ENCODE assay signal across 26 cellular contexts in genomic region chr9:78856781-78857180, GRCh38.
DNase-seq lines count a peak whose midpoint lies in the region; ATAC-seq, FAIRE-seq and TF ChIP-seq lines count a peak whose summit lies in the region.
"Had no signal": no experiment of that assay in that cellular context is flagged by ENCODE, and none has a peak within 500 bp of the region (broad histone marks: within the 10 kb centered on the region; RNA-seq: fewer than 3 reads in every experiment).

No MANE protein-coding gene starts in this region.

- H2AK9ac ChIP-seq in IMR-90 (replicated peaks; ENCODE audit: low read depth, low read length, poor library complexity) = no peak overlapping the region

- TF ChIP-seq CTCF in IMR-90 (conservative IDR thresholded peaks at IDR 0.05; ENCODE audit: low read depth, low read length) (no peak), keratinocyte (optimal IDR thresholded peaks at IDR 0.05 in 1 of 3, IDR thresholded peaks at IDR 0.05 in 1 of 3, conservative IDR thresholded peaks at IDR 0.05 in 1 of 3; ENCODE audit: extremely low read depth in 1 of 3, insufficient read depth in 2 of 3, low read length in 3 of 3) (no peak), type B pancreatic cell (conservative IDR thresholded peaks at IDR 0.05) (no peak), coronary artery (IDR thresholded peaks at IDR 0.05) (no peak), suprapubic skin (IDR thresholded peaks at IDR 0.05) (no peak)

- 100% methylated on average over 1 of the region's 8 CpGs; no CpG with 5 or more reads in 1 of the 2 experiments for WGBS in IMR-90 (ENCODE audit: extremely low coverage in 2 of 2, insufficient read length in 1 of 2), 2 experiments
- 66% methylated on average over 8 of the region's 8 CpGs for WGBS in suprapubic skin

- H2BK120ac ChIP-seq in IMR-90 (ENCODE audit: low read depth, low read length) = peak overlapping the region; percentile 32; the same call in 1 of the 2 replicates

- no peak overlapping the region for H3K56ac ChIP-seq in IMR-90 (ENCODE audit: extremely low read depth, insufficient read depth, low read length)

- H3K36me3 Mint-ChIP-seq in type B pancreatic cell = no peaks in the 10 kb centered on the region
- H3K36me3 Mint-ChIP-seq: CD4-positive, alpha-beta memory T cell had no signal

- peak overlapping the region; percentile 33; the same call in 1 of the 3 replicates for H2BK15ac ChIP-seq in IMR-90 (ENCODE audit: low read depth, low read length)

- POLR2A ChIA-PET in IMR-90 (lab: Charles Lee; ENCODE audit: unreplicated experiment) = no interaction called here

- no peak for TF ChIP-seq EP300 in suprapubic skin (IDR thresholded peaks at IDR 0.05)

- H4K91ac ChIP-seq in IMR-90 (ENCODE audit: insufficient read depth, low read depth, low read length) = no peak overlapping the region

- peak overlapping the region; percentile 45; the same call in 1 of the 2 replicates for H2AK5ac ChIP-seq in IMR-90 (ENCODE audit: low read depth, low read length)

- H4K8ac ChIP-seq in IMR-90 (ENCODE audit: low read depth in 2 of 2, low read length in 2 of 2) = peak overlapping the region in 1 of 2 experiments; percentile 51; a peak in 1 of 4 replicates

- H3K4me3 Mint-ChIP-seq in type B pancreatic cell = peak overlapping the region; percentile 6
- H3K4me3 Mint-ChIP-seq: CD4-positive, alpha-beta memory T cell had no signal

- no peaks in the 10 kb centered on the region for H3K9me3 Mint-ChIP-seq in type B pancreatic cell

- H3K79me1 ChIP-seq in IMR-90 (ENCODE audit: low read depth in 1 of 2, low read length in 2 of 2) = no peaks in the 10 kb centered on the region

- in situ Hi-C loops in IMR-90 (cut with MboI; ENCODE audit: low sequenced_read_pairs) = no loop called here

- no peaks in the 10 kb centered on the region for H3K9me3 ChIP-seq in IMR-90 (ENCODE audit: control insufficient read depth, insufficient read depth, low read length)
- no peaks in the 10 kb centered on the region for H3K9me3 ChIP-seq in keratinocyte (ENCODE audit: control insufficient read depth, low read depth, low read length)
- no peaks in the 10 kb centered on the region for H3K9me3 ChIP-seq in suprapubic skin
- H3K9me3 ChIP-seq: Caco-2 had no signal

- peak overlapping the region; percentile 21 for H2AFZ ChIP-seq in IMR-90 (replicated peaks; ENCODE audit: low read length, poor library complexity)
- H2AFZ ChIP-seq in keratinocyte (ENCODE audit: control insufficient read depth, low read length) = peak overlapping the region; percentile 71

- intact Hi-C loops in IMR-90 (cut with micrococcal nuclease) = no loop called here

- peaks cover 71% of the 10 kb centered on the region for H3K27me3 Mint-ChIP-seq in type B pancreatic cell
- H3K27me3 Mint-ChIP-seq: CD4-positive, alpha-beta memory T cell had no signal

- no peak overlapping the region for H2BK5ac ChIP-seq in IMR-90 (ENCODE audit: low read depth, low read length, poor library complexity, severe bottlenecking)

- BruUV-seq in IMR-90 (replicated peaks; lab: Mats Ljungman, UMichigan) = no TSS peak

- H3K9me1 ChIP-seq in IMR-90 (ENCODE audit: insufficient read depth, low read length) (0 out of 2 replicates have a peak, but pooled peaks cover 3% of the 10 kb centered on the region), keratinocyte (ENCODE audit: control insufficient read depth, extremely low read depth, insufficient read depth, low read length) (no peaks in the 10 kb centered on the region)

- CTCF ChIA-PET in IMR-90 (lab: Yijun Ruan, JAX) = no interaction called here

- H3K79me2 ChIP-seq in keratinocyte (ENCODE audit: control insufficient read depth, insufficient read depth, low read length) = no peaks in the 10 kb centered on the region

- FAIRE-seq in keratinocyte (lab: Jason Lieb, UNC) = no peak
- FAIRE-seq: GM12891, HTR-8/SVneo had no signal

- H3K4me3 ChIP-seq in IMR-90 (ENCODE audit: insufficient read depth, low read depth, low read length) (no peak overlapping the region), keratinocyte (ENCODE audit: control insufficient read depth in 2 of 3, extremely low read depth in 1 of 3, insufficient read depth in 2 of 3, low read depth in 1 of 3, low read length in 3 of 3) (no peak overlapping the region), coronary artery (no peak overlapping the region), suprapubic skin (no peak overlapping the region)
- H3K4me3 ChIP-seq: SK-N-MC had no signal

- peak overlapping the region; percentile 13; the same call in 1 of the 2 replicates for H2BK20ac ChIP-seq in IMR-90 (ENCODE audit: low read depth, low read length)

- no peak overlapping the region for H3K23ac ChIP-seq in IMR-90 (ENCODE audit: low read depth, low read length)

- ATAC-seq in IMR-90 (ENCODE audit: low read depth) (no peak), GM21447 (IDR thresholded peaks at IDR 0.05; ENCODE audit: unreplicated experiment) (no peak)
- ATAC-seq: HCT116, Panc1 had no signal

- H3K27ac Mint-ChIP-seq in type B pancreatic cell = no peak overlapping the region

- TF ChIP-seq POLR2A in IMR-90 (IDR thresholded peaks at IDR 0.05; ENCODE audit: low read depth, low read length) (no peak), suprapubic skin (IDR thresholded peaks at IDR 0.05) (no peak)

- H3K4me1 ChIP-seq in IMR-90 (ENCODE audit: control insufficient read depth, insufficient read depth, low read length) (peaks cover 5% of the 10 kb centered on the region; the same call in 1 of the 2 replicates), keratinocyte (ENCODE audit: control insufficient read depth, extremely low read depth, insufficient read depth, low read length) (peaks cover 25% of the 10 kb centered on the region), suprapubic skin (no peaks in the 10 kb centered on the region)
- H3K4me1 ChIP-seq: Caco-2 had no signal

- DNase-seq in IMR-90 = no peak
- peak; percentile 53 for DNase-seq in SK-N-DZ (ENCODE audit: low spot score)
- no peak for DNase-seq in keratinocyte (ENCODE audit: low read depth, low spot score)
- no peak for DNase-seq in type B pancreatic cell (ENCODE audit: extremely low spot score, unreplicated experiment)
- no peak for DNase-seq in coronary artery (ENCODE audit: low spot score)
- no peak for DNase-seq in suprapubic skin (ENCODE audit: low spot score in 2 of 2)
- DNase-seq: C1 segment of cervical spinal cord; Caco-2; CD4-positive, alpha-beta memory T cell; DMS 273 treated with DMSO at 0.1 percent for 48 hours; DMS79; EL; GDM1; KBM-7; MV-4-11; NCI-H1105; NCI-H2029; NCI-H526 treated with DMSO at 0.1 percent for 48 hours; SHP77 had no signal

- H3K4me2 ChIP-seq in IMR-90 (ENCODE audit: low read depth, low read length) (no peak overlapping the region), keratinocyte (ENCODE audit: control insufficient read depth, extremely low read depth, insufficient read depth, low read depth, low read length) (peak overlapping the region; percentile 52)

- H4K20me1 ChIP-seq in IMR-90 (ENCODE audit: insufficient read depth, low read length) (no peaks in the 10 kb centered on the region), keratinocyte (ENCODE audit: control insufficient read depth, extremely low read depth, insufficient read depth, low read length) (no peaks in the 10 kb centered on the region)

- dilution Hi-C loops in IMR-90 (cut with HindIII; ENCODE audit: low sequenced_read_pairs, unreplicated experiment) = no loop called here
- dilution Hi-C loops in keratinocyte (cut with MboI; ENCODE audit: extremely low pct_ligation_motif_present, low sequenced_read_pairs) = no loop called here

- peaks cover 24% of the 10 kb centered on the region for H3K4me1 Mint-ChIP-seq in type B pancreatic cell (ENCODE audit: unreplicated experiment)
- H3K4me1 Mint-ChIP-seq: CD4-positive, alpha-beta memory T cell had no signal

- H3K27me3 ChIP-seq in IMR-90 (ENCODE audit: control insufficient read depth, insufficient read depth, low read length) (no peaks in the 10 kb centered on the region), keratinocyte (ENCODE audit: control insufficient read depth, extremely low read depth, insufficient read depth, low read length) (no peaks in the 10 kb centered on the region), suprapubic skin (no peaks in the 10 kb centered on the region)

- no peak overlapping the region for H3K18ac ChIP-seq in IMR-90 (ENCODE audit: low read depth, low read length)

- H3K27ac ChIP-seq in IMR-90 (ENCODE audit: insufficient read depth, low read length) (no peak overlapping the region), keratinocyte (ENCODE audit: control insufficient read depth, insufficient read depth, low read length) (peak overlapping the region; percentile 16), coronary artery (no peak overlapping the region), suprapubic skin (no peak overlapping the region)
- H3K27ac ChIP-seq: RWPE1, SK-N-MC had no signal

- no peak overlapping the region; the same call in 1 of the 2 replicates for H3K14ac ChIP-seq in IMR-90 (replicated peaks; ENCODE audit: low read depth, low read length)

- H3K36me3 ChIP-seq in IMR-90 (ENCODE audit: control insufficient read depth, insufficient read depth, low read length) = no peaks in the 10 kb centered on the region
- no peaks in the 10 kb centered on the region for H3K36me3 ChIP-seq in keratinocyte (ENCODE audit: control insufficient read depth in 2 of 2, extremely low read depth in 1 of 2, insufficient read depth in 2 of 2, low read length in 2 of 2)
- no peaks in the 10 kb centered on the region for H3K36me3 ChIP-seq in suprapubic skin

- TF ChIP-seq RAD21 in IMR-90 (IDR thresholded peaks at IDR 0.05; ENCODE audit: low read length) = no peak

- no peak overlapping the region for H3K9ac ChIP-seq in IMR-90 (ENCODE audit: low read depth, low read length)
- H3K9ac ChIP-seq in keratinocyte (ENCODE audit: control insufficient read depth, extremely low read depth, insufficient read depth, low read length) = no peak overlapping the region

- peak overlapping the region; percentile 12 for H3K4ac ChIP-seq in IMR-90 (ENCODE audit: low read depth, low read length)

- no peak overlapping the region for H4K5ac ChIP-seq in IMR-90 (ENCODE audit: low read depth, low read length)

TF ChIP-seq in IMR-90, 13 proteins besides CTCF, POLR2A, EP300 and RAD21 (continues in another document):
- TF ChIP-seq CEBPB (IDR thresholded peaks at IDR 0.05; ENCODE audit: low read depth, low read length) (no peak), RFX5 (IDR thresholded peaks at IDR 0.05; ENCODE audit: low read depth, low read length) (no peak), FOS (IDR thresholded peaks at IDR 0.05; ENCODE audit: low read depth, low read length) (no peak), USF2 (IDR thresholded peaks at IDR 0.05; ENCODE audit: low read depth, low read length) (no peak), MAFK (IDR thresholded peaks at IDR 0.05; ENCODE audit: low read depth, low read length) (no peak), MAZ (IDR thresholded peaks at IDR 0.05; ENCODE audit: borderline replicate concordance, low read depth, low read length) (no peak), BHLHE40 (IDR thresholded peaks at IDR 0.05; ENCODE audit: low read depth, low read length) (no peak)
